In the genomic region with DNA sequence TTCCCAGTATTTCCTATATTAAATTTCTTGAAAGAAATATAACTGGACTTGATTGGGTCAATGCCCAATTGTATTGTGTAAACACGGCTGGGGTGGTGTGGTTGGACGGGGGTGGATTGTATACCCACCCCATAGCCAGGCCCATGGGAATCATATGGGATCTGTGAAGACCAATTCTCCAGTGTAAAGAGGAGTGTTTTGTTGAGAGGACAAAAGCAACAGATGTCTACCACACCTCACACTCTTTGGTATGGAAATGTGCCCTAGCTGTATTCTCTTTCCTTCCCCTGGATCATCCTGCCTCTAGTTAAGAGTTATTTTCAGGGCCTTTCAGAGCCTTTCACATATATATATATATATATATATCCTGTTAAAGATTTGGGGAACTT, we compare ENCODE assay signal across 6 cellular contexts.
"Had no signal": no experiment of that assay in that cellular context is flagged by ENCODE, and none has a peak within 500 bp of the region (broad histone marks: within the 10 kb centered on the region; RNA-seq: fewer than 3 reads in every experiment).

No MANE protein-coding gene starts in this region.

- DNase-seq: GOT3, H7, HCEC 1CT, IMR-90, KG1 had no signal

- H3K4me3 ChIP-seq: K562 had no signal

- ATAC-seq: K562 had no signal
